In genomic region chr16:81939164-81940067, GRCh38 we compare ENCODE assay signal across 1 cellular context.
TF ChIP-seq lines count a peak whose summit lies in the region.

No MANE protein-coding gene starts in this region.

TF ChIP-seq in WTC11, 78 proteins besides CTCF, POLR2A, EP300 and RAD21 (continued from another document):
- TF ChIP-seq ARID4B (CRISPR knock-in tag; IDR thresholded peaks at IDR 0.05; ENCODE audit: borderline replicate concordance) (no peak), CREB1 (CRISPR knock-in tag; IDR thresholded peaks at IDR 0.05) (no peak), RELA (CRISPR knock-in tag; IDR thresholded peaks at IDR 0.05; ENCODE audit: borderline replicate concordance) (no peak), TEAD4 (CRISPR knock-in tag; IDR thresholded peaks at IDR 0.05) (no peak)
- TF ChIP-seq, protein P1, sequence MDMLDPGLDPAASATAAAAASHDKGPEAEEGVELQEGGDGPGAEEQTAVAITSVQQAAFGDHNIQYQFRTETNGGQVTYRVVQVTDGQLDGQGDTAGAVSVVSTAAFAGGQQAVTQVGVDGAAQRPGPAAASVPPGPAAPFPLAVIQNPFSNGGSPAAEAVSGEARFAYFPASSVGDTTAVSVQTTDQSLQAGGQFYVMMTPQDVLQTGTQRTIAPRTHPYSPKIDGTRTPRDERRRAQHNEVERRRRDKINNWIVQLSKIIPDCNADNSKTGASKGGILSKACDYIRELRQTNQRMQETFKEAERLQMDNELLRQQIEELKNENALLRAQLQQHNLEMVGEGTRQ (CRISPR knock-in tag; IDR thresholded peaks at IDR 0.05), result no peak
